In the genomic region with DNA sequence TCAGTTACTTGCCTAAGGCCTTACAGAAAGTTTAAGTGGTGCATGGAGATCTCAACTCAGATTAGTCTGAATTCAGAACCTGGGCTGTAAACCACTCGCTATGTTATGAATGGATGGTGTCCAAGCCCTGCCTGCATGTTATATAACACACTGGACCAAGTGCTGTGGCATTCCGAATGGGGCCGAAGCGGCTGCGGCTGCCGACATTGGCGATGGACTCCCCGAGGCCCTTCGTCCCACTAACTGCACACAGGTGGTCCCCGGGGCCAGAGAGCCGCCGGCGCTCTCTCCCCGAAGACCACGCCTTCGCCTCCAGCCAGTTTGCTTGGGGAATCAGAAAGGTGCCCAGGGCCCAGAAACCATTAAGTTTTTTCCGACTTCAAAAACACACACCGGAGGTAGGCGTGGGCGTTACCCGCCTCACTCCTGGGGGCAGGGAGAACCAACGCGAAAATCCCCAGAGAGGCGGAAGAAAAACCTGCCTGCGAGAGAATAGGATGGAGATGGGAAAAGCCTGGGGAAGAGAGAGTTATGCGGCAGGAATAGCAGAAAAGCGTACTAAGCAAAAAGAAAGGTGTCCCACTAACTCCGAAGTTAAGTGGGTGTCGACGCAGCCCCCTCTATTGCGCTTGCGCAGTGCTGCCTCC, we compare ENCODE assay signal across 7 cellular contexts. TPM values are rescaled to one million over a fixed set of nuclear protein-coding genes. Genes with fewer than 3 reads are reported as not detected.
DNase-seq lines count a peak whose midpoint lies in the region; FAIRE-seq and TF ChIP-seq lines count a peak whose summit lies in the region.

No MANE protein-coding gene starts in this region.

- peak overlapping the region; percentile 87 for H3K27ac Mint-ChIP-seq in mesothelial cell of epicardium

- intact Hi-C loops in uterus (cut with DNase I; ENCODE audit: low total_unique reads): no loop called here

- peaks cover 17% of the 10 kb centered on the region for H3K27me3 ChIP-seq in HAP-1 (ENCODE audit: low read depth)
- H3K27me3 ChIP-seq in uterus: no peaks in the 10 kb centered on the region

- H3K4me3 ChIP-seq in HAP-1 (peak overlapping the region; percentile 55), uterus (peak overlapping the region; percentile 66 to 72)

- no peaks in the 10 kb centered on the region for H3K9me3 Mint-ChIP-seq in mesothelial cell of epicardium

- no peak for TF ChIP-seq CTCF in mesothelial cell of epicardium (IDR thresholded peaks at IDR 0.05; ENCODE audit: unreplicated experiment)
- TF ChIP-seq CTCF in uterus (IDR thresholded peaks at IDR 0.05): no peak

- in situ Hi-C loops in HAP-1 (cut with MboI; ENCODE audit: low sequenced_read_pairs): no loop called here

- H3K4me1 ChIP-seq in HAP-1: no peaks in the 10 kb centered on the region
- no peaks in the 10 kb centered on the region for H3K4me1 ChIP-seq in uterus

- peaks cover 11% of the 10 kb centered on the region for H3K4me1 Mint-ChIP-seq in mesothelial cell of epicardium

- H3K36me3 ChIP-seq in HAP-1 (replicated peaks) (no peaks in the 10 kb centered on the region), uterus (no peaks in the 10 kb centered on the region)

- DNase-seq in GM18507 (ENCODE audit: extremely low spot score, insufficient read length, low read depth) (peak; percentile 15), HAP-1 (ENCODE audit: low spot score in 2 of 2) (no peak), NCI-H146 (lab: John Stamatoyannopoulos, UW) (peak; percentile 64), dermis blood vessel endothelial cell (peak; percentile 29), mesothelial cell of epicardium (ENCODE audit: low spot score in 2 of 2, unreplicated experiment in 2 of 2) (no peak), uterus (no peak), NK-92 (lab: John Stamatoyannopoulos, UW; ENCODE audit: unreplicated experiment) (no peak)

- H3K27ac ChIP-seq in uterus: peak overlapping the region; percentile 90

- peaks cover 81% of the 10 kb centered on the region for H3K27me3 Mint-ChIP-seq in mesothelial cell of epicardium (ENCODE audit: low read depth)

- H3K9me3 ChIP-seq in HAP-1: no peaks in the 10 kb centered on the region
- no peaks in the 10 kb centered on the region for H3K9me3 ChIP-seq in uterus

- peak overlapping the region; percentile 92 for H3K4me3 Mint-ChIP-seq in mesothelial cell of epicardium

- TF ChIP-seq POLR2A in uterus (IDR thresholded peaks at IDR 0.05): peak in 1 of 2 donors; percentile 21

- H3K36me3 Mint-ChIP-seq in mesothelial cell of epicardium: no peaks in the 10 kb centered on the region

- no peak for FAIRE-seq in GM18507 (lab: Jason Lieb, UNC)

RNA-seq across cellular contexts. Expression of gene TENT5C, which starts 0.6 kb away (rescaled TPM):
- 0.51 and 0.98 TPM in 2 replicates for total RNA-seq in dermis blood vessel endothelial cell
- total RNA-seq in mesothelial cell of epicardium: 0.23 to 0.31 TPM (median 0.27 TPM) in 3 replicates
- total RNA-seq in uterus: 10 to 100 TPM in 1 of 4 donors, 1 to 10 TPM in 3; 2.3 to 22.1 (median 5.1) TPM

Comparison
In these comparisons a context has a peak if more than half of its experiments do, and no peak if none do; other contexts are left out.
1. DNase-seq: peak in GM18507 (single experiment), NCI-H146 (single experiment) and dermis blood vessel endothelial cell (single experiment); none in HAP-1 (0 of 2), mesothelial cell of epicardium (0 of 2), uterus (0 of 2) and NK-92 (single experiment).